1 cellular context compared by ENCODE assay signal in the genomic region with DNA sequence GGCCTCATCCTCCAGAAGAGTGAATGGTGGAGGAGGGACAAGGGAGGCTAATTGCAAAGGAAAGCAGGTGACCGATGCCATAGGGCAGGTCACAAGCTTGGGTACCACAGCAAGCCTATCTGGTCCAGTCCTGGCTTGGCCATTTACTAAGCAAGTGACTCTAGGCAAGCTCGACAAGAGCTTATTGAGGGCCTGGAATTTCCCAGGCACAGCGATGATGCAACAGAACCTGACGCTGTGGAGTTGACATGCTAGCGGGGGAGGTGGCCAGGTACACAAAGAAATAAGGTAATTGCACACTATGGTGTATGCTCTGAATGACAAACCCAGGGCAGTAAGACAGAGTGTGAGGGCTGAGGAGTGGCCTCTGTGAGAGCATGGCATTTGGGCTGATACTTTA.
TF ChIP-seq lines count a peak whose summit lies in the region.

No MANE protein-coding gene starts in this region.

TF ChIP-seq in HepG2, 621 proteins besides CTCF, POLR2A, EP300 and RAD21 (continued from another document and continues in another):
- TF ChIP-seq ZNF800 (CRISPR knock-in tag; IDR thresholded peaks at IDR 0.05) (no peak), PAWR (CRISPR knock-in tag; IDR thresholded peaks at IDR 0.05; ENCODE audit: borderline replicate concordance) (no peak), ZNF280B (CRISPR knock-in tag; IDR thresholded peaks at IDR 0.05; ENCODE audit: borderline replicate concordance) (no peak), SIX1 (CRISPR knock-in tag; IDR thresholded peaks at IDR 0.05; ENCODE audit: borderline replicate concordance) (no peak), TGIF2 (CRISPR knock-in tag; IDR thresholded peaks at IDR 0.05) (peak; percentile 60; the same call in 1 of the 2 replicates), AHR (CRISPR knock-in tag; IDR thresholded peaks at IDR 0.05) (no peak), NFE2L1 (CRISPR knock-in tag; IDR thresholded peaks at IDR 0.05; ENCODE audit: borderline replicate concordance) (no peak), ZNF644 (CRISPR knock-in tag; IDR thresholded peaks at IDR 0.05; ENCODE audit: low read depth) (peak; percentile 77; the same call in 1 of the 2 replicates), ZNF3 (CRISPR knock-in tag; IDR thresholded peaks at IDR 0.05) (no peak), AKNA (CRISPR knock-in tag; IDR thresholded peaks at IDR 0.05; ENCODE audit: borderline replicate concordance) (no peak), IRF2 (CRISPR knock-in tag; IDR thresholded peaks at IDR 0.05) (peak; percentile 31; the same call in 1 of the 2 replicates), KAT8 (CRISPR knock-in tag; IDR thresholded peaks at IDR 0.05) (no peak), ZNF607 (CRISPR knock-in tag; IDR thresholded peaks at IDR 0.05; ENCODE audit: borderline replicate concordance) (no peak), POLR2AphosphoS2 (IDR thresholded peaks at IDR 0.05; ENCODE audit: low read depth, low read length) (no peak), ZNF766 (CRISPR knock-in tag; IDR thresholded peaks at IDR 0.05; ENCODE audit: borderline replicate concordance) (no peak), HCFC1 (IDR thresholded peaks at IDR 0.05; ENCODE audit: low read depth, low read length) (no peak), ZSCAN25 (CRISPR knock-in tag; IDR thresholded peaks at IDR 0.05) (no peak), MAFF (IDR thresholded peaks at IDR 0.05; ENCODE audit: low read depth, low read length) (no peak), ZNF335 (CRISPR knock-in tag; IDR thresholded peaks at IDR 0.05) (no peak), ZNF501 (CRISPR knock-in tag; IDR thresholded peaks at IDR 0.05) (no peak), CERS6 (CRISPR knock-in tag; IDR thresholded peaks at IDR 0.05) (no peak), MYNN (CRISPR knock-in tag; IDR thresholded peaks at IDR 0.05; ENCODE audit: low read depth) (no peak), ZNF7 (CRISPR knock-in tag; IDR thresholded peaks at IDR 0.05) (no peak), HMG20A (CRISPR knock-in tag; IDR thresholded peaks at IDR 0.05; ENCODE audit: borderline replicate concordance) (peak; percentile 61; the same call in 1 of the 2 replicates), IRF9 (CRISPR knock-in tag; IDR thresholded peaks at IDR 0.05; ENCODE audit: borderline replicate concordance) (no peak), ZKSCAN8 (CRISPR knock-in tag; IDR thresholded peaks at IDR 0.05; ENCODE audit: borderline replicate concordance) (0 out of 2 replicates have a peak, but pooled peaks have one; percentile 28), ZNF614 (CRISPR knock-in tag; IDR thresholded peaks at IDR 0.05; ENCODE audit: borderline replicate concordance) (peak; percentile 57; the same call in 1 of the 2 replicates)
- TF ChIP-seq, protein P1, sequence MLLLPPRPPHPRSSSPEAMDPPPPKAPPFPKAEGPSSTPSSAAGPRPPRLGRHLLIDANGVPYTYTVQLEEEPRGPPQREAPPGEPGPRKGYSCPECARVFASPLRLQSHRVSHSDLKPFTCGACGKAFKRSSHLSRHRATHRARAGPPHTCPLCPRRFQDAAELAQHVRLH (CRISPR knock-in tag; IDR thresholded peaks at IDR 0.05; ENCODE audit: borderline replicate concordance, low read depth) = no peak
- TF ChIP-seq, protein P2, sequence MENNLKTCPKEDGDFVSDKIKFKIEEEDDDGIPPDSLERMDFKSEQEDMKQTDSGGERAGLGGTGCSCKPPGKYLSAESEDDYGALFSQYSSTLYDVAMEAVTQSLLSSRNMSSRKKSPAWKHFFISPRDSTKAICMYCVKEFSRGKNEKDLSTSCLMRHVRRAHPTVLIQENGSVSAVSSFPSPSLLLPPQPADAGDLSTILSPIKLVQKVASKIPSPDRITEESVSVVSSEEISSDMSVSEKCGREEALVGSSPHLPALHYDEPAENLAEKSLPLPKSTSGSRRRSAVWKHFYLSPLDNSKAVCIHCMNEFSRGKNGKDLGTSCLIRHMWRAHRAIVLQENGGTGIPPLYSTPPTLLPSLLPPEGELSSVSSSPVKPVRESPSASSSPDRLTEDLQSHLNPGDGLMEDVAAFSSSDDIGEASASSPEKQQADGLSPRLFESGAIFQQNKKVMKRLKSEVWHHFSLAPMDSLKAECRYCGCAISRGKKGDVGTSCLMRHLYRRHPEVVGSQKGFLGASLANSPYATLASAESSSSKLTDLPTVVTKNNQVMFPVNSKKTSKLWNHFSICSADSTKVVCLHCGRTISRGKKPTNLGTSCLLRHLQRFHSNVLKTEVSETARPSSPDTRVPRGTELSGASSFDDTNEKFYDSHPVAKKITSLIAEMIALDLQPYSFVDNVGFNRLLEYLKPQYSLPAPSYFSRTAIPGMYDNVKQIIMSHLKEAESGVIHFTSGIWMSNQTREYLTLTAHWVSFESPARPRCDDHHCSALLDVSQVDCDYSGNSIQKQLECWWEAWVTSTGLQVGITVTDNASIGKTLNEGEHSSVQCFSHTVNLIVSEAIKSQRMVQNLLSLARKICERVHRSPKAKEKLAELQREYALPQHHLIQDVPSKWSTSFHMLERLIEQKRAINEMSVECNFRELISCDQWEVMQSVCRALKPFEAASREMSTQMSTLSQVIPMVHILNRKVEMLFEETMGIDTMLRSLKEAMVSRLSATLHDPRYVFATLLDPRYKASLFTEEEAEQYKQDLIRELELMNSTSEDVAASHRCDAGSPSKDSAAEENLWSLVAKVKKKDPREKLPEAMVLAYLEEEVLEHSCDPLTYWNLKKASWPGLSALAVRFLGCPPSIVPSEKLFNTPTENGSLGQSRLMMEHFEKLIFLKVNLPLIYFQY (CRISPR knock-in tag; IDR thresholded peaks at IDR 0.05; ENCODE audit: borderline replicate concordance) = no peak
- TF ChIP-seq, protein P3, sequence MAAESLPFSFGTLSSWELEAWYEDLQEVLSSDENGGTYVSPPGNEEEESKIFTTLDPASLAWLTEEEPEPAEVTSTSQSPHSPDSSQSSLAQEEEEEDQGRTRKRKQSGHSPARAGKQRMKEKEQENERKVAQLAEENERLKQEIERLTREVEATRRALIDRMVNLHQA (CRISPR knock-in tag; IDR thresholded peaks at IDR 0.05) = no peak
- TF ChIP-seq, protein P4, sequence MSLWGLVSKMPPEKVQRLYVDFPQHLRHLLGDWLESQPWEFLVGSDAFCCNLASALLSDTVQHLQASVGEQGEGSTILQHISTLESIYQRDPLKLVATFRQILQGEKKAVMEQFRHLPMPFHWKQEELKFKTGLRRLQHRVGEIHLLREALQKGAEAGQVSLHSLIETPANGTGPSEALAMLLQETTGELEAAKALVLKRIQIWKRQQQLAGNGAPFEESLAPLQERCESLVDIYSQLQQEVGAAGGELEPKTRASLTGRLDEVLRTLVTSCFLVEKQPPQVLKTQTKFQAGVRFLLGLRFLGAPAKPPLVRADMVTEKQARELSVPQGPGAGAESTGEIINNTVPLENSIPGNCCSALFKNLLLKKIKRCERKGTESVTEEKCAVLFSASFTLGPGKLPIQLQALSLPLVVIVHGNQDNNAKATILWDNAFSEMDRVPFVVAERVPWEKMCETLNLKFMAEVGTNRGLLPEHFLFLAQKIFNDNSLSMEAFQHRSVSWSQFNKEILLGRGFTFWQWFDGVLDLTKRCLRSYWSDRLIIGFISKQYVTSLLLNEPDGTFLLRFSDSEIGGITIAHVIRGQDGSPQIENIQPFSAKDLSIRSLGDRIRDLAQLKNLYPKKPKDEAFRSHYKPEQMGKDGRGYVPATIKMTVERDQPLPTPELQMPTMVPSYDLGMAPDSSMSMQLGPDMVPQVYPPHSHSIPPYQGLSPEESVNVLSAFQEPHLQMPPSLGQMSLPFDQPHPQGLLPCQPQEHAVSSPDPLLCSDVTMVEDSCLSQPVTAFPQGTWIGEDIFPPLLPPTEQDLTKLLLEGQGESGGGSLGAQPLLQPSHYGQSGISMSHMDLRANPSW (CRISPR knock-in tag; IDR thresholded peaks at IDR 0.05; ENCODE audit: borderline replicate concordance) = no peak
- TF ChIP-seq, protein P5, sequence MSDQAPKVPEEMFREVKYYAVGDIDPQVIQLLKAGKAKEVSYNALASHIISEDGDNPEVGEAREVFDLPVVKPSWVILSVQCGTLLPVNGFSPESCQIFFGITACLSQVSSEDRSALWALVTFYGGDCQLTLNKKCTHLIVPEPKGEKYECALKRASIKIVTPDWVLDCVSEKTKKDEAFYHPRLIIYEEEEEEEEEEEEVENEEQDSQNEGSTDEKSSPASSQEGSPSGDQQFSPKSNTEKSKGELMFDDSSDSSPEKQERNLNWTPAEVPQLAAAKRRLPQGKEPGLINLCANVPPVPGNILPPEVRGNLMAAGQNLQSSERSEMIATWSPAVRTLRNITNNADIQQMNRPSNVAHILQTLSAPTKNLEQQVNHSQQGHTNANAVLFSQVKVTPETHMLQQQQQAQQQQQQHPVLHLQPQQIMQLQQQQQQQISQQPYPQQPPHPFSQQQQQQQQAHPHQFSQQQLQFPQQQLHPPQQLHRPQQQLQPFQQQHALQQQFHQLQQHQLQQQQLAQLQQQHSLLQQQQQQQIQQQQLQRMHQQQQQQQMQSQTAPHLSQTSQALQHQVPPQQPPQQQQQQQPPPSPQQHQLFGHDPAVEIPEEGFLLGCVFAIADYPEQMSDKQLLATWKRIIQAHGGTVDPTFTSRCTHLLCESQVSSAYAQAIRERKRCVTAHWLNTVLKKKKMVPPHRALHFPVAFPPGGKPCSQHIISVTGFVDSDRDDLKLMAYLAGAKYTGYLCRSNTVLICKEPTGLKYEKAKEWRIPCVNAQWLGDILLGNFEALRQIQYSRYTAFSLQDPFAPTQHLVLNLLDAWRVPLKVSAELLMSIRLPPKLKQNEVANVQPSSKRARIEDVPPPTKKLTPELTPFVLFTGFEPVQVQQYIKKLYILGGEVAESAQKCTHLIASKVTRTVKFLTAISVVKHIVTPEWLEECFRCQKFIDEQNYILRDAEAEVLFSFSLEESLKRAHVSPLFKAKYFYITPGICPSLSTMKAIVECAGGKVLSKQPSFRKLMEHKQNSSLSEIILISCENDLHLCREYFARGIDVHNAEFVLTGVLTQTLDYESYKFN (CRISPR knock-in tag; conservative IDR thresholded peaks at IDR 0.05) = no peak
